Comparison of ENCODE assay signal across 26 cellular contexts in genomic region chr3:164233951-164234350, GRCh38.
DNase-seq lines count a peak whose midpoint lies in the region; FAIRE-seq and TF ChIP-seq lines count a peak whose summit lies in the region.
"Had no signal": no experiment of that assay in that cellular context is flagged by ENCODE, and none has a peak within 500 bp of the region (broad histone marks: within the 10 kb centered on the region; RNA-seq: fewer than 3 reads in every experiment).

No MANE protein-coding gene starts in this region.

- DNase-seq in ELR (ENCODE audit: low read depth), result peak; percentile 57
- DNase-seq in astrocyte (ENCODE audit: low read depth), result no peak
- no peak for DNase-seq in kidney
- DNase-seq in NCI-H1417 (lab: John Stamatoyannopoulos, UW), result no peak
- no peak for DNase-seq in NCI-H774 (lab: John Stamatoyannopoulos, UW)
- no peak for DNase-seq in nucleus accumbens (lab: John Stamatoyannopoulos, UW)
- DNase-seq in NCI-H510A (lab: John Stamatoyannopoulos, UW), result no peak
- DNase-seq: 8988T, ACHN, BE2C, HCEC 1CT, NCI-H1048, NCI-H1417 treated with DMSO at 0.1 percent for 48 hours, NCI-H1694 treated with DMSO at 0.1 percent for 48 hours, NCI-H2081, NCI-H345, NCI-H524, NCI-H748 treated with DMSO at 0.1 percent for 48 hours, Right ventricle myocardium superior, RPMI8226 had no signal

- TF ChIP-seq CTCF in astrocyte (IDR thresholded peaks at IDR 0.05; ENCODE audit: insufficient read depth, low read depth, low read length) (no peak), kidney (IDR thresholded peaks at IDR 0.05; ENCODE audit: borderline replicate concordance, extremely low read depth, insufficient read depth) (no peak), nephron (IDR thresholded peaks at IDR 0.05; ENCODE audit: unreplicated experiment in 3 of 3) (no peak)

- H3K27me3 ChIP-seq in astrocyte (ENCODE audit: insufficient read depth, low read length), result no peaks in the 10 kb centered on the region
- H3K27me3 ChIP-seq: BE2C had no signal

- no peaks in the 10 kb centered on the region for H3K79me2 ChIP-seq in astrocyte (ENCODE audit: insufficient read depth, low read length)

- H3K4me3 ChIP-seq in astrocyte (ENCODE audit: insufficient read depth, low read depth, low read length), result no peak overlapping the region
- H3K4me3 ChIP-seq in kidney (ENCODE audit: low read length in 2 of 2), result no peak overlapping the region
- H3K4me3 ChIP-seq: GM23338 had no signal

- H3K4me2 ChIP-seq in astrocyte (ENCODE audit: low read length), result no peak overlapping the region
- H3K4me2 ChIP-seq: GM23338, KMS-11 had no signal

- peaks cover 9% of the 10 kb centered on the region for H3K4me1 Mint-ChIP-seq in astrocyte (ENCODE audit: low read depth, unreplicated experiment)
- no peaks in the 10 kb centered on the region for H3K4me1 Mint-ChIP-seq in nephron
- H3K4me1 Mint-ChIP-seq: CD14-positive monocyte, GM23338, IgD-negative memory B cell had no signal

- H3K27me3 Mint-ChIP-seq in astrocyte (ENCODE audit: low read depth, unreplicated experiment) (no peaks in the 10 kb centered on the region), nephron (ENCODE audit: low read depth) (no peaks in the 10 kb centered on the region)
- H3K27me3 Mint-ChIP-seq: IgD-negative memory B cell had no signal

- H2AFZ ChIP-seq in astrocyte (ENCODE audit: low read depth, low read length), result no peak overlapping the region
- H2AFZ ChIP-seq: GM23338 had no signal

- no peaks in the 10 kb centered on the region for H4K20me1 ChIP-seq in astrocyte (ENCODE audit: insufficient read depth, low read length)

- H3K27ac ChIP-seq in astrocyte (ENCODE audit: low read depth, low read length) (no peak overlapping the region), kidney (ENCODE audit: low read depth in 2 of 2, low read length in 2 of 2) (no peak overlapping the region)
- H3K27ac ChIP-seq: HL-60, KMS-11 had no signal

- no peak overlapping the region for H3K4me3 Mint-ChIP-seq in astrocyte (ENCODE audit: unreplicated experiment)
- H3K4me3 Mint-ChIP-seq in nephron, result no peak overlapping the region
- H3K4me3 Mint-ChIP-seq: CD14-positive monocyte, GM23338, IgD-negative memory B cell had no signal

- H3K36me3 Mint-ChIP-seq in astrocyte (ENCODE audit: low read depth, unreplicated experiment), result no peaks in the 10 kb centered on the region
- H3K36me3 Mint-ChIP-seq in nephron (ENCODE audit: low read depth), result no peaks in the 10 kb centered on the region
- H3K36me3 Mint-ChIP-seq: CD14-positive monocyte, IgD-negative memory B cell had no signal

- H3K27ac Mint-ChIP-seq in astrocyte (ENCODE audit: unreplicated experiment), result peak overlapping the region; percentile 48
- peak overlapping the region; percentile 25 to 91 (median 69) for H3K27ac Mint-ChIP-seq in nephron
- H3K27ac Mint-ChIP-seq: CD14-positive monocyte, GM23338, IgD-negative memory B cell had no signal

- no peaks in the 10 kb centered on the region for H3K4me1 ChIP-seq in astrocyte (ENCODE audit: insufficient read depth, low read length)
- H3K4me1 ChIP-seq in kidney (ENCODE audit: control insufficient read depth in 1 of 2, insufficient read depth in 1 of 2, low read depth in 1 of 2, low read length in 2 of 2), result peaks cover 0 to 6% of the 10 kb centered on the region in 2 donors
- H3K4me1 ChIP-seq: BE2C had no signal

- intact Hi-C loops in kidney (cut with DNase I), result no loop called here

- FAIRE-seq in astrocyte (lab: Jason Lieb, UNC) (no peak), kidney (lab: Jason Lieb, UNC) (peak; percentile 21)

- H3K36me3 ChIP-seq in astrocyte (ENCODE audit: insufficient read depth, low read length) (no peaks in the 10 kb centered on the region), kidney (ENCODE audit: control insufficient read depth in 1 of 2, insufficient read depth in 2 of 2, low read length in 2 of 2) (no peaks in the 10 kb centered on the region)
- H3K36me3 ChIP-seq: BE2C had no signal

- no peaks in the 10 kb centered on the region for H3K9me3 Mint-ChIP-seq in astrocyte (ENCODE audit: unreplicated experiment)
- H3K9me3 Mint-ChIP-seq in nephron, result no peaks in the 10 kb centered on the region
- H3K9me3 Mint-ChIP-seq: GM23338 had no signal

- H3K9me3 ChIP-seq in astrocyte (ENCODE audit: insufficient read depth, low read depth, low read length) (no peaks in the 10 kb centered on the region), kidney (ENCODE audit: control insufficient read depth in 1 of 2, low read length in 2 of 2) (no peaks in the 10 kb centered on the region)
- H3K9me3 ChIP-seq: BE2C had no signal

- H3K9ac ChIP-seq in astrocyte (ENCODE audit: low read length) (no peak overlapping the region), kidney (ENCODE audit: low read length in 2 of 2) (no peak overlapping the region)
- H3K9ac ChIP-seq: KMS-11 had no signal
